Comparison of ENCODE assay signal across 19 cellular contexts in genomic region chr5:174799146-174799545, GRCh38.
DNase-seq lines count a peak whose midpoint lies in the region; ATAC-seq and TF ChIP-seq lines count a peak whose summit lies in the region.
"Had no signal": no experiment of that assay in that cellular context is flagged by ENCODE, and none has a peak within 500 bp of the region (broad histone marks: within the 10 kb centered on the region; RNA-seq: fewer than 3 reads in every experiment).

No MANE protein-coding gene starts in this region.

- no peaks in the 10 kb centered on the region for H3K9me3 Mint-ChIP-seq in activated T-cell treated with anti-CD3 and anti-CD28 coated beads, Interleukin-2, amount 50 U/mL, for 72 hours

- H3K27ac ChIP-seq in cardiac muscle cell (no peak overlapping the region), left lung (peak overlapping the region in 1 of 2 donors; percentile 23), prostate gland (no peak overlapping the region)
- H3K27ac ChIP-seq: epithelial cell of prostate, left ventricle myocardium inferior had no signal

- H3K4me3 Mint-ChIP-seq in activated T-cell treated with anti-CD3 and anti-CD28 coated beads, Interleukin-2, amount 50 U/mL, for 72 hours = no peak overlapping the region
- H3K4me3 Mint-ChIP-seq: activated CD4-positive, alpha-beta T cell treated with anti-CD3 and anti-CD28 coated beads, Interleukin-2, amount 10 ng/mL, durations not matched to agents 24 days and 14 days had no signal

- peak; percentile 66 for ATAC-seq in left lung
- ATAC-seq in activated T-cell treated with anti-CD3 and anti-CD28 coated beads, Interleukin-2, amount 50 U/mL, for 72 hours (replicated peaks in 1 of 2) = no peak

- no peaks in the 10 kb centered on the region for H3K4me1 Mint-ChIP-seq in activated T-cell treated with anti-CD3 and anti-CD28 coated beads, Interleukin-2, amount 50 U/mL, for 72 hours (ENCODE audit: low read depth)
- H3K4me1 Mint-ChIP-seq: CD14-positive monocyte had no signal

- 42% methylated on average over 8 of the region's 8 CpGs for WGBS in prostate gland

- H3K36me3 Mint-ChIP-seq in activated T-cell treated with anti-CD3 and anti-CD28 coated beads, Interleukin-2, amount 50 U/mL, for 72 hours (ENCODE audit: insufficient read depth in 2 of 2) = no peaks in the 10 kb centered on the region
- H3K36me3 Mint-ChIP-seq: CD14-positive monocyte had no signal

- no peak overlapping the region for H3K4me3 ChIP-seq in cardiac muscle cell
- H3K4me3 ChIP-seq in astrocyte of the spinal cord (ENCODE audit: low read depth, low read length) = no peak overlapping the region
- H3K4me3 ChIP-seq in left lung = no peak overlapping the region
- H3K4me3 ChIP-seq in prostate gland = no peak overlapping the region
- H3K4me3 ChIP-seq: left ventricle myocardium inferior had no signal

- intact Hi-C loops in cardiac septum (cut with DNase I) = no loop called here
- intact Hi-C loops in left lung (cut with DNase I) = no loop called here
- intact Hi-C loops in prostate gland (cut with DNase I) = no loop called here

- H3K9me3 ChIP-seq in cardiac muscle cell (ENCODE audit: low read depth) = no peaks in the 10 kb centered on the region
- peaks cover 0 to 9% of the 10 kb centered on the region in 2 donors for H3K9me3 ChIP-seq in left lung
- H3K9me3 ChIP-seq in prostate gland = no peaks in the 10 kb centered on the region

- H3K27me3 ChIP-seq in cardiac muscle cell (no peaks in the 10 kb centered on the region), left lung (peaks cover 0 to 38% of the 10 kb centered on the region in 2 donors), prostate gland (replicated peaks; ENCODE audit: insufficient read depth) (no peaks in the 10 kb centered on the region)

- peak; percentile 5 to 48 for DNase-seq in cardiac muscle cell (ENCODE audit: low read depth in 1 of 2, low spot score in 1 of 2)
- no peak for DNase-seq in cardiac septum (ENCODE audit: low spot score)
- DNase-seq in astrocyte of the spinal cord (ENCODE audit: low read depth, low spot score) = peak; percentile 40
- no peak for DNase-seq in left lung
- no peak for DNase-seq in HK-2 (ENCODE audit: unreplicated experiment)
- DNase-seq in prostate gland (ENCODE audit: low spot score) = no peak
- DNase-seq in activated T-cell treated with anti-CD3 and anti-CD28 coated beads, Interleukin-2, amount 50 U/mL, for 72 hours = no peak
- DNase-seq in GM13977 (ENCODE audit: low spot score) = no peak
- DNase-seq: 8988T; activated CD4-positive, alpha-beta T cell treated with anti-CD3 and anti-CD28 coated beads, Interleukin-2, amount 10 ng/mL, durations not matched to agents 24 days and 14 days; activated effector memory CD4-positive, alpha-beta T cell treated with Interleukin-2 at 50 U/mL for 16 hours; left ventricle myocardium inferior; NCI-H1417 treated with DMSO at 0.1 percent for 48 hours; NCI-H526; nucleus accumbens; stimulated activated CD4-positive, alpha-beta T cell treated with anti-CD3 and anti-CD28 coated beads, Interleukin-4, amount 100 ng/mL, for 4 hours; T-helper 1 cell had no signal

- in situ Hi-C loops in astrocyte of the spinal cord (cut with HindIII; ENCODE audit: low sequenced_read_pairs) (no loop called here), GM13977 (cut with MboI; ENCODE audit: low pct_unique_long_range_greater_than_20kb, low sequenced_read_pairs, unreplicated experiment) (no loop called here)

- no peak for TF ChIP-seq POLR2A in prostate gland (IDR thresholded peaks at IDR 0.05)

- H3K4me1 ChIP-seq in cardiac muscle cell (ENCODE audit: low read depth) = no peaks in the 10 kb centered on the region
- H3K4me1 ChIP-seq in left lung = no peaks in the 10 kb centered on the region
- H3K4me1 ChIP-seq in prostate gland (replicated peaks) = no peaks in the 10 kb centered on the region
- H3K4me1 ChIP-seq: left ventricle myocardium inferior had no signal

- TF ChIP-seq CTCF in cardiac muscle cell (IDR thresholded peaks at IDR 0.05; ENCODE audit: low read depth, low read length) (no peak), astrocyte of the spinal cord (IDR thresholded peaks at IDR 0.05; ENCODE audit: low read depth, low read length) (no peak), left lung (IDR thresholded peaks at IDR 0.05) (no peak), prostate gland (IDR thresholded peaks at IDR 0.05) (no peak), GM13977 (IDR thresholded peaks at IDR 0.05; ENCODE audit: extremely low read depth, insufficient read depth, missing control alignments) (no peak)

- no peak overlapping the region for H3K27ac Mint-ChIP-seq in activated T-cell treated with anti-CD3 and anti-CD28 coated beads, Interleukin-2, amount 50 U/mL, for 72 hours
- H3K27ac Mint-ChIP-seq: activated CD4-positive, alpha-beta T cell treated with anti-CD3 and anti-CD28 coated beads, Interleukin-2, amount 10 ng/mL, durations not matched to agents 24 days and 14 days; CD14-positive monocyte had no signal

- peaks cover 13% of the 10 kb centered on the region for H3K27me3 Mint-ChIP-seq in activated T-cell treated with anti-CD3 and anti-CD28 coated beads, Interleukin-2, amount 50 U/mL, for 72 hours (ENCODE audit: low read depth)

- H3K36me3 ChIP-seq in cardiac muscle cell (no peaks in the 10 kb centered on the region), left lung (no peaks in the 10 kb centered on the region), prostate gland (no peaks in the 10 kb centered on the region)
- H3K36me3 ChIP-seq: left ventricle myocardium inferior had no signal

Comparison
In these comparisons a context has a peak if more than half of its experiments do, and no peak if none do; other contexts are left out.
1. DNase-seq: peak in cardiac muscle cell (2 of 2) and astrocyte of the spinal cord (single experiment); none in cardiac septum (single experiment), left lung (0 of 2), HK-2 (single experiment), prostate gland (single experiment), activated T-cell treated with anti-CD3 and anti-CD28 coated beads, Interleukin-2, amount 50 U/mL, for 72 hours (0 of 2) and GM13977 (single experiment).